Comparison of ENCODE assay signal across 22 cellular contexts in genomic region chr2:134280726-134281125, GRCh38. TPM values are rescaled to one million over a fixed set of nuclear protein-coding genes. Genes with fewer than 3 reads are reported as not detected.
DNase-seq lines count a peak whose midpoint lies in the region; ATAC-seq and TF ChIP-seq lines count a peak whose summit lies in the region.
"Had no signal": no experiment of that assay in that cellular context is flagged by ENCODE, and none has a peak within 500 bp of the region (broad histone marks: within the 10 kb centered on the region; RNA-seq: fewer than 3 reads in every experiment).

No MANE protein-coding gene starts in this region.

- H3K9me3 Mint-ChIP-seq in IgD-negative memory B cell (peaks cover 0 to 2% (median 0%) of the 10 kb centered on the region in 3 donors), activated B cell treated with CpG ODN at 0.5 μM for 24 hours (peaks cover 4% of the 10 kb centered on the region), Caco-2 (ENCODE audit: unreplicated experiment) (no peaks in the 10 kb centered on the region)
- H3K9me3 Mint-ChIP-seq: CD4-positive, CD25-positive, alpha-beta regulatory T cell had no signal

- H3K36me3 ChIP-seq in right atrium auricular region = no peaks in the 10 kb centered on the region
- H3K36me3 ChIP-seq in Caco-2 (ENCODE audit: control insufficient read depth, insufficient read depth, low read length) = no peaks in the 10 kb centered on the region

- H3K27me3 ChIP-seq in right atrium auricular region = no peaks in the 10 kb centered on the region
- no peaks in the 10 kb centered on the region for H3K27me3 ChIP-seq in Caco-2 (replicated peaks; ENCODE audit: control insufficient read depth, insufficient read depth, low read length)

- H3K36me3 Mint-ChIP-seq in IgD-negative memory B cell = peaks cover 10% of the 10 kb centered on the region
- peaks cover 27% of the 10 kb centered on the region for H3K36me3 Mint-ChIP-seq in activated B cell treated with CpG ODN at 0.5 μM for 24 hours (ENCODE audit: low read depth)
- no peaks in the 10 kb centered on the region for H3K36me3 Mint-ChIP-seq in Caco-2 (ENCODE audit: insufficient read depth, unreplicated experiment)

- H3K4me1 Mint-ChIP-seq in IgD-negative memory B cell = peaks cover 51 to 82% (median 71%) of the 10 kb centered on the region in 3 donors
- H3K4me1 Mint-ChIP-seq in activated B cell treated with CpG ODN at 0.5 μM for 24 hours = peaks cover 92% of the 10 kb centered on the region
- H3K4me1 Mint-ChIP-seq in Caco-2 (ENCODE audit: low read depth, unreplicated experiment) = no peaks in the 10 kb centered on the region

- H3K27ac Mint-ChIP-seq in IgD-negative memory B cell (peak overlapping the region in 2 of 3 donors; percentile 6 to 70), activated B cell treated with CpG ODN at 0.5 μM for 24 hours (peak overlapping the region; percentile 86), Caco-2 (ENCODE audit: unreplicated experiment) (no peak overlapping the region)

- DNase-seq in right atrium auricular region (ENCODE audit: low spot score) (no peak), left ventricle myocardium superior (no peak), activated B cell treated with CpG ODN at 0.5 μM for 24 hours (no peak), hypothalamus (lab: John Stamatoyannopoulos, UW) (no peak), Caco-2 (no peak), SW480 (ENCODE audit: low spot score) (no peak), NCI-H2107 treated with DMSO at 0.1 percent for 48 hours (lab: John Stamatoyannopoulos, UW; ENCODE audit: unreplicated experiment) (no peak)
- DNase-seq: CD4-positive, CD25-positive, alpha-beta regulatory T cell; DMS153; GDM1; KG1; NCI-H1694; NCI-H2081; NCI-H446 treated with DMSO at 0.1 percent for 48 hours; NCI-H526 treated with DMSO at 0.1 percent for 48 hours; PC-9; RPMI8226; SHP77 treated with DMSO at 0.1 percent for 48 hours; SW 1271 had no signal

- ATAC-seq in left ventricle myocardium superior = no peak
- no peak for ATAC-seq in activated B cell treated with CpG ODN at 0.5 μM for 24 hours (ENCODE audit: low read depth)

- no TSS peak for BruUV-seq in Caco-2 (replicated peaks; lab: Mats Ljungman, UMichigan)

- POLR2A ChIA-PET in activated B cell treated with CpG ODN at 0.5 μM for 24 hours (lab: Charles Lee) (interaction anchor here (2.6 kb wide), 1 partner anchor 9 kb away, joined by 10 read pairs; no protein-coding TSS in a partner anchor), Caco-2 (lab: Charles Lee) (no interaction called here)

- H3K27me3 Mint-ChIP-seq in IgD-negative memory B cell (no peaks in the 10 kb centered on the region), activated B cell treated with CpG ODN at 0.5 μM for 24 hours (no peaks in the 10 kb centered on the region), Caco-2 (ENCODE audit: insufficient read depth, unreplicated experiment) (no peaks in the 10 kb centered on the region)
- H3K27me3 Mint-ChIP-seq: CD4-positive, CD25-positive, alpha-beta regulatory T cell had no signal

- H3K4me3 ChIP-seq in right atrium auricular region = no peak overlapping the region
- no peak overlapping the region for H3K4me3 ChIP-seq in Caco-2 (ENCODE audit: low read depth, low read length)
- H3K4me3 ChIP-seq: PC-9, SK-N-MC had no signal

- CTCF ChIA-PET in activated B cell treated with CpG ODN at 0.5 μM for 24 hours (lab: Charles Lee) = no interaction called here
- CTCF ChIA-PET in Caco-2 (lab: Charles Lee) = no interaction called here

- intact Hi-C loops in left ventricle myocardium superior (cut with micrococcal nuclease) (no loop called here), activated B cell treated with CpG ODN at 0.5 μM for 24 hours (cut with micrococcal nuclease) (no loop called here), Caco-2 (cut with micrococcal nuclease; ENCODE audit: unreplicated experiment) (no loop called here)

- peak overlapping the region; percentile 15 to 66 for H3K27ac ChIP-seq in right atrium auricular region
- H3K27ac ChIP-seq: HL-60, PC-9, SK-N-MC had no signal

- H3K4me3 Mint-ChIP-seq in IgD-negative memory B cell = peak overlapping the region in 1 of 4 donors; percentile 20
- H3K4me3 Mint-ChIP-seq in activated B cell treated with CpG ODN at 0.5 μM for 24 hours = peak overlapping the region; percentile 24
- no peak overlapping the region for H3K4me3 Mint-ChIP-seq in Caco-2 (ENCODE audit: unreplicated experiment)
- H3K4me3 Mint-ChIP-seq: CD4-positive, CD25-positive, alpha-beta regulatory T cell had no signal

- H3K9me3 ChIP-seq in right atrium auricular region (no peaks in the 10 kb centered on the region), Caco-2 (no peaks in the 10 kb centered on the region)

- peaks cover 0 to 67% of the 10 kb centered on the region in 2 donors for H3K4me1 ChIP-seq in right atrium auricular region
- H3K4me1 ChIP-seq in Caco-2 = no peaks in the 10 kb centered on the region

- TF ChIP-seq CTCF in right atrium auricular region (IDR thresholded peaks at IDR 0.05) (no peak), activated B cell treated with CpG ODN at 0.5 μM for 24 hours (IDR thresholded peaks at IDR 0.05) (no peak), Caco-2 (IDR thresholded peaks at IDR 0.05; ENCODE audit: insufficient read depth in 1 of 2, low read depth in 1 of 2, low read length in 1 of 2, severe bottlenecking in 1 of 2, unreplicated experiment in 1 of 2) (no peak)

RNA-seq across cellular contexts. Expression of gene MGAT5, which starts 26.9 kb away (rescaled TPM):
- 10 to 100 TPM; 56.9 to 91.0 TPM for total RNA-seq in right atrium auricular region
- 98.1 TPM for total RNA-seq in left ventricle myocardium superior
- 14.0 TPM for polyA plus RNA-seq in IgD-negative memory B cell
- 66.7 and 69.0 TPM in 2 replicates for total RNA-seq in activated B cell treated with CpG ODN at 0.5 μM for 24 hours
- 21.7 and 22.1 TPM in 2 replicates for total RNA-seq in Caco-2 (2022)
